ENCODE assay signal across 25 cellular contexts in genomic region chr10:112214335-112214941, GRCh38.
"Had no signal": no experiment of that assay in that cellular context is flagged by ENCODE, and none has a peak within 500 bp of the region (broad histone marks: within the 10 kb centered on the region; RNA-seq: fewer than 3 reads in every experiment).

No MANE protein-coding gene starts in this region.

- H3K27me3 ChIP-seq: cardiac muscle cell, foreskin keratinocyte, suprapubic skin, transverse colon, vagina had no signal

- H3K9me3 Mint-ChIP-seq: activated T-helper 1 cell treated with anti-CD3 and anti-CD28 coated beads, Interleukin-12 subunit alpha, Interleukin-12 subunit beta, Interleukin-2, Interleukin-4 antibody, amounts not matched to agents 30 ng/mL and 10 ng/mL and 1 ng/mL, durations not matched to agents 14 hours and 24 hours and 36 hours; stimulated activated naive CD8-positive, alpha-beta T cell treated with anti-CD3 and anti-CD28 coated beads, Interleukin-15, Interleukin-2, amounts not matched to agents 100 ng/mL and 50 ng/mL, for 24 hours had no signal

- H3K4me3 Mint-ChIP-seq: activated CD4-positive, alpha-beta T cell treated with anti-CD3 and anti-CD28 coated beads for 36 hours; activated naive CD8-positive, alpha-beta T cell; activated T-helper 1 cell treated with anti-CD3 and anti-CD28 coated beads, Interleukin-12 subunit alpha, Interleukin-12 subunit beta, Interleukin-2, Interleukin-4 antibody, amounts not matched to agents 30 ng/mL and 10 ng/mL and 1 ng/mL, durations not matched to agents 14 hours and 24 hours and 36 hours; nephron progenitor cell; stimulated activated naive CD8-positive, alpha-beta T cell treated with anti-CD3 and anti-CD28 coated beads, Interleukin-15, Interleukin-2, amounts not matched to agents 100 ng/mL and 50 ng/mL, for 24 hours had no signal

- ATAC-seq: activated CD4-positive, alpha-beta T cell treated with anti-CD3 and anti-CD28 coated beads for 36 hours; foreskin keratinocyte; left colon had no signal

- H3K4me3 ChIP-seq: cardiac muscle cell, dorsolateral prefrontal cortex, lung, suprapubic skin, transverse colon, vagina had no signal

- H3K27ac ChIP-seq: cardiac muscle cell, dorsolateral prefrontal cortex, foreskin keratinocyte, suprapubic skin, transverse colon, vagina had no signal

- H3K36me3 ChIP-seq: cardiac muscle cell, suprapubic skin, transverse colon, vagina had no signal

- H3K27ac Mint-ChIP-seq: activated CD4-positive, alpha-beta T cell treated with anti-CD3 and anti-CD28 coated beads for 36 hours; activated naive CD8-positive, alpha-beta T cell; activated T-helper 1 cell treated with anti-CD3 and anti-CD28 coated beads, Interleukin-12 subunit alpha, Interleukin-12 subunit beta, Interleukin-2, Interleukin-4 antibody, amounts not matched to agents 30 ng/mL and 10 ng/mL and 1 ng/mL, durations not matched to agents 14 hours and 24 hours and 36 hours; nephron progenitor cell; stimulated activated naive CD8-positive, alpha-beta T cell treated with anti-CD3 and anti-CD28 coated beads, Interleukin-15, Interleukin-2, amounts not matched to agents 100 ng/mL and 50 ng/mL, for 24 hours had no signal

- H3K4me1 Mint-ChIP-seq: activated CD4-positive, alpha-beta T cell treated with anti-CD3 and anti-CD28 coated beads for 36 hours had no signal

- DNase-seq: activated CD4-positive, alpha-beta T cell treated with anti-CD3 and anti-CD28 coated beads for 36 hours; activated CD4-positive, alpha-beta T cell treated with anti-CD3 and anti-CD28 coated beads, Interleukin-2, amount 50 U/mL, for 48 hours; activated gamma-delta T cell treated with Interleukin-2 at 50 U/mL for 16 hours; activated T-cell treated with anti-CD3 and anti-CD28 coated beads for 4 hours; amygdala; dorsolateral prefrontal cortex; foreskin keratinocyte; hypothalamus; islet precursor cell; left colon; midbrain; nephron progenitor cell; nucleus accumbens; posterior cingulate gyrus; stimulated activated CD4-positive, alpha-beta T cell treated with anti-CD3 and anti-CD28 coated beads, Interleukin-12 subunit alpha, Interleukin-12 subunit beta, amount 100 ng/mL, for 4 hours; stimulated activated CD4-positive, alpha-beta T cell treated with anti-CD3 and anti-CD28 coated beads, Interleukin-1b, Interleukin-23, amount 100 ng/mL, for 48 hours; T-helper 2 cell; transverse colon had no signal

- H3K4me1 ChIP-seq: foreskin keratinocyte, transverse colon, vagina had no signal

- H3K9me3 ChIP-seq: suprapubic skin, transverse colon, vagina had no signal

- H3K36me3 Mint-ChIP-seq: activated naive CD8-positive, alpha-beta T cell had no signal
